Comparison of ENCODE assay signal across 1 cellular context in the genomic region with DNA sequence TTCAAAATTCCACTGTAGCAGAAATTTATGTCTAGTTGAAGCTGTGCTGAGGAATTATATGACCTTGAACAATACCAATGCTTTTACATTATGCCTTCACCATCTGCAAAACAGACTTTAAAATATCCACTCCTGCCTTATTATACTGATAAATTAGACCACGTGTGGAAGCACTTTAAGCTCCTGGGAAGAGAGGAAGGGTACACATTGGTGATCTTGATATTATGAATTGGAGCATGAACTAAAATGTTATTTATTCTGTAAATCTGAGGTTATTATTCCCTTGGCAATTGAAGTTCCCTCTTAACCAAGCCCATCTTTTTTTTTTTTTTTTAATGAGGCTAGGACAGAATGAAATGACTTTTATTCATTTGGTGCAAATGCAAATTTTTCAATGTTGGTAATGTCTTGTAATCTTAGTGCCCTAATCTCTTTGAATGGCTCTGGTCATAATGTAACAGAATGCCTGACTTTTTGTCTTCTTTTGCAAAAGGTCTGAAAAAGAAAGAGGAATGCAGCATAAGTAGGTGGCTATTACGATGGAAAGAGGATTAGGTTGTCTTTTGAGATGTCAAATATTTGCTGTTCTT.
TF ChIP-seq lines count a peak whose summit lies in the region.

No MANE protein-coding gene starts in this region.

TF ChIP-seq in SK-N-SH, 30 proteins besides CTCF, POLR2A, EP300 and RAD21 (continued from another document):
- TF ChIP-seq IRF3 (IDR thresholded peaks at IDR 0.05; ENCODE audit: low read depth, low read length) (no peak), NRF1 (IDR thresholded peaks at IDR 0.05; ENCODE audit: low read depth, low read length) (no peak), SIN3A (IDR thresholded peaks at IDR 0.05; ENCODE audit: borderline replicate concordance, low read depth, low read length) (no peak), REST (IDR thresholded peaks at IDR 0.05; ENCODE audit: low read depth, low read length) (no peak), RXRA (IDR thresholded peaks at IDR 0.05; ENCODE audit: borderline replicate concordance, low read depth) (no peak), RCOR1 (IDR thresholded peaks at IDR 0.05; ENCODE audit: low read length) (no peak; the same call in 1 of the 2 replicates), MAX (IDR thresholded peaks at IDR 0.05; ENCODE audit: low read depth) (no peak)
